In the genomic region with DNA sequence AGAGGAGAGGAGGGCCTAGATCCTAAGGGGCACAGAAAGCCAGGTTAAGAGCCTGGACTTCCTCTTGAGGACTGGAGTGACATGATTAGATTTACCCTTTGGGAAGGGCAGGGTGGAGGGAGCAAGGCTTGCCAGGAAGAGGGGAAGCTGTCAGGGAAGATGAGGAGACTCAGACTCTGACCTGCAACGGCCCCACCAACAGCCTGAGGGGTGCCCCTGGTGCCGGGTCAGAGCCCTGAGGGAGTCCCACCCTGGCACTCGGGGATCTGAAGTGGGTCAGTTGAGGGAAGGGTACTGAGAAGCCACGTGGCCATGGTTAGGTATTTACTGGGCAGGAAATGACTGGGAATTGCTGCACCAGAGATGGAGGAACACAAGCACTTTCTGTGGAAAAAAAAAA, we compare ENCODE assay signal across 11 cellular contexts. TPM values are rescaled to one million over a fixed set of nuclear protein-coding genes. Genes with fewer than 3 reads are reported as not detected.
DNase-seq lines count a peak whose midpoint lies in the region; TF ChIP-seq lines count a peak whose summit lies in the region.
"Had no signal": no experiment of that assay in that cellular context is flagged by ENCODE, and none has a peak within 500 bp of the region (broad histone marks: within the 10 kb centered on the region; RNA-seq: fewer than 3 reads in every experiment).

No MANE protein-coding gene starts in this region.

- H3K36me3 Mint-ChIP-seq in activated naive CD4-positive, alpha-beta T cell treated with anti-CD3 and anti-CD28 coated beads, Interleukin-2, amount 50 U/mL, for 24 hours = peaks cover 10% of the 10 kb centered on the region

- H3K9me3 Mint-ChIP-seq in activated naive CD4-positive, alpha-beta T cell treated with anti-CD3 and anti-CD28 coated beads, Interleukin-2, amount 50 U/mL, for 24 hours = no peaks in the 10 kb centered on the region

- TF ChIP-seq CTCF in colonic mucosa (IDR thresholded peaks at IDR 0.05) (no peak), transverse colon (IDR thresholded peaks at IDR 0.05) (no peak)

- no peaks in the 10 kb centered on the region for H3K9me3 ChIP-seq in colonic mucosa
- H3K9me3 ChIP-seq in mucosa of rectum (ENCODE audit: control insufficient read depth in 2 of 2, low read length in 2 of 2) = no peaks in the 10 kb centered on the region
- no peaks in the 10 kb centered on the region for H3K9me3 ChIP-seq in transverse colon

- TF ChIP-seq EP300 in transverse colon (IDR thresholded peaks at IDR 0.05; ENCODE audit: low read depth) = no peak

- H3K27ac Mint-ChIP-seq in activated naive CD4-positive, alpha-beta T cell treated with anti-CD3 and anti-CD28 coated beads, Interleukin-2, amount 50 U/mL, for 24 hours = peak overlapping the region; percentile 95

- DNase-seq in activated naive CD4-positive, alpha-beta T cell (lab: John Stamatoyannopoulos, UW) = no peak
- DNase-seq in colonic mucosa (peak; percentile 47), transverse colon (no peak), DMS153 (lab: John Stamatoyannopoulos, UW) (no peak), islet precursor cell (no peak), DMS53 (lab: John Stamatoyannopoulos, UW) (no peak)
- DNase-seq: activated CD4-positive, alpha-beta T cell treated with anti-CD3 and anti-CD28 coated beads, Interleukin-2, amount 50 U/mL, for 4 hours; erythroblast; nucleus accumbens had no signal

- H3K9ac ChIP-seq in colonic mucosa (ENCODE audit: low read depth in 2 of 2, low read length in 2 of 2) = peak overlapping the region in 1 of 2 donors; percentile 7
- peak overlapping the region; percentile 14 to 15 for H3K9ac ChIP-seq in mucosa of rectum (ENCODE audit: low read depth in 1 of 2, low read length in 2 of 2)

- peaks cover 63% of the 10 kb centered on the region for H3K4me1 Mint-ChIP-seq in activated naive CD4-positive, alpha-beta T cell treated with anti-CD3 and anti-CD28 coated beads, Interleukin-2, amount 50 U/mL, for 24 hours

- intact Hi-C loops in colonic mucosa (cut with DNase I) (no loop called here), transverse colon (cut with DNase I; ENCODE audit: low total_unique reads) (no loop called here)

- in situ Hi-C loops in transverse colon (cut with MboI; ENCODE audit: low pct_ligation_motif_present in 1 of 4, low pct_unique_long_range_greater_than_20kb in 1 of 4, low sequenced_read_pairs in 3 of 4) = no loop called here

- no peaks in the 10 kb centered on the region for H3K27me3 Mint-ChIP-seq in activated naive CD4-positive, alpha-beta T cell treated with anti-CD3 and anti-CD28 coated beads, Interleukin-2, amount 50 U/mL, for 24 hours

- H3K27me3 ChIP-seq in colonic mucosa = no peaks in the 10 kb centered on the region
- no peaks in the 10 kb centered on the region for H3K27me3 ChIP-seq in mucosa of rectum (ENCODE audit: control insufficient read depth in 2 of 2, insufficient read depth in 2 of 2, low read length in 2 of 2)
- H3K27me3 ChIP-seq in transverse colon = no peaks in the 10 kb centered on the region

- no peak for TF ChIP-seq POLR2A in transverse colon (IDR thresholded peaks at IDR 0.05)

- H3K4me3 ChIP-seq in colonic mucosa (no peak overlapping the region), mucosa of rectum (ENCODE audit: low read length in 2 of 2) (no peak overlapping the region), transverse colon (no peak overlapping the region)

- H3K27ac ChIP-seq in colonic mucosa (peak overlapping the region; percentile 70), mucosa of rectum (ENCODE audit: low read depth in 2 of 2, low read length in 2 of 2) (peak overlapping the region; percentile 54 to 74), transverse colon (peak overlapping the region; percentile 56 to 79 (median 75))

- WGBS in transverse colon (ENCODE audit: low coverage in 1 of 2), 2 donors = 34 to 63% methylated on average over 3 to 4 of the region's 4 CpGs

- H3K4me1 ChIP-seq in colonic mucosa (peaks cover 7% of the 10 kb centered on the region), mucosa of rectum (ENCODE audit: control insufficient read depth in 2 of 2, insufficient read depth in 2 of 2, low read length in 2 of 2) (peaks cover 14 to 20% of the 10 kb centered on the region in 2 donors), transverse colon (peaks cover 18 to 53% (median 29%) of the 10 kb centered on the region in 4 donors)

- peak overlapping the region; percentile 75 for H3K4me3 Mint-ChIP-seq in activated naive CD4-positive, alpha-beta T cell treated with anti-CD3 and anti-CD28 coated beads, Interleukin-2, amount 50 U/mL, for 24 hours

- H3K36me3 ChIP-seq in colonic mucosa (no peaks in the 10 kb centered on the region), mucosa of rectum (ENCODE audit: control insufficient read depth in 2 of 2, insufficient read depth in 2 of 2, low read length in 2 of 2) (peaks cover 7 to 11% of the 10 kb centered on the region in 2 donors), transverse colon (no peaks in the 10 kb centered on the region)

RNA-seq across cellular contexts. Expression of a gene that starts 9.8 kb away (rescaled TPM):
- total RNA-seq in colonic mucosa (100 to 1,000 TPM in 1 of 2 donors, 10 to 100 TPM in 1; 99.0 to 149 TPM), transverse colon (100 to 1,000 TPM in 3 of 4 donors, 10 to 100 TPM in 1; 55.9 to 149 (median 112) TPM)
